18 cellular contexts compared by ENCODE assay signal in genomic region chr17:43200127-43200526, GRCh38. TPM values are rescaled to one million over a fixed set of nuclear protein-coding genes. Genes with fewer than 3 reads are reported as not detected.
DNase-seq lines count a peak whose midpoint lies in the region; ATAC-seq and TF ChIP-seq lines count a peak whose summit lies in the region.
"Had no signal": no experiment of that assay in that cellular context is flagged by ENCODE, and none has a peak within 500 bp of the region (broad histone marks: within the 10 kb centered on the region; RNA-seq: fewer than 3 reads in every experiment).

No MANE protein-coding gene starts in this region.

- no peak for TF ChIP-seq POLR2A in Peyer's patch (IDR thresholded peaks at IDR 0.05)

- no peak overlapping the region for H3K18ac ChIP-seq in mesendoderm (ENCODE audit: low read length)

- no peaks in the 10 kb centered on the region for H3K9me3 ChIP-seq in OCI-LY7 (ENCODE audit: low read length)
- H3K9me3 ChIP-seq in Peyer's patch = no peaks in the 10 kb centered on the region
- H3K9me3 ChIP-seq: Caco-2, left lung had no signal

- peaks cover 50% of the 10 kb centered on the region for H3K36me3 Mint-ChIP-seq in activated CD4-positive, alpha-beta memory T cell treated with anti-CD3 and anti-CD28 coated beads for 36 hours
- H3K36me3 Mint-ChIP-seq in activated CD4-positive, alpha-beta memory T cell treated with anti-CD3 and anti-CD28 coated beads, Interleukin-2, amount 10 ng/mL, durations not matched to agents 7 days and 5 days (ENCODE audit: low read depth) = peaks cover 60% of the 10 kb centered on the region

- peak overlapping the region; percentile 72 for H3K27ac Mint-ChIP-seq in activated CD4-positive, alpha-beta memory T cell treated with anti-CD3 and anti-CD28 coated beads for 36 hours
- H3K27ac Mint-ChIP-seq in activated CD4-positive, alpha-beta memory T cell treated with anti-CD3 and anti-CD28 coated beads, Interleukin-2, amount 10 ng/mL, durations not matched to agents 7 days and 5 days = no peak overlapping the region

- WGBS in mesendoderm (ENCODE audit: extremely low coverage, insufficient coverage, low lambda C conversion rate) = no CpG with 5 or more reads among the region's 4 CpGs

- no peak overlapping the region for H3K4ac ChIP-seq in mesendoderm (ENCODE audit: low read depth, low read length)

- CTCF ChIA-PET in activated CD4-positive, alpha-beta memory T cell treated with anti-CD3 and anti-CD28 coated beads for 36 hours (lab: Charles Lee) = interaction anchor here (0.6 to 1.9 kb wide), 4 partner anchors 11 to 201 kb away, joined by 3 to 9 read pairs (median 4); partner anchors contain the start of genes RPL27 and TMEM106A
- CTCF ChIA-PET in activated CD4-positive, alpha-beta memory T cell treated with anti-CD3 and anti-CD28 coated beads, Interleukin-2, amount 10 ng/mL, durations not matched to agents 7 days and 5 days (lab: Charles Lee) = interaction anchor here (0.8 to 2.6 kb wide), 3 partner anchors 9 to 110 kb away, joined by 3 to 16 read pairs (median 3); partner anchors contain the start of gene TMEM106A
- CTCF ChIA-PET in OCI-LY7 (lab: Charles Lee; ENCODE audit: unreplicated experiment) = interaction anchor here (1.0 kb wide), 1 partner anchor 13 kb away, joined by 5 read pairs; no protein-coding TSS in a partner anchor

- H3K9me3 Mint-ChIP-seq in activated CD4-positive, alpha-beta memory T cell treated with anti-CD3 and anti-CD28 coated beads for 36 hours = no peaks in the 10 kb centered on the region
- H3K9me3 Mint-ChIP-seq in activated CD4-positive, alpha-beta memory T cell treated with anti-CD3 and anti-CD28 coated beads, Interleukin-2, amount 10 ng/mL, durations not matched to agents 7 days and 5 days = no peaks in the 10 kb centered on the region

- TF ChIP-seq CTCF in OCI-LY7 (conservative IDR thresholded peaks at IDR 0.05; ENCODE audit: low read length) (no peak), Peyer's patch (IDR thresholded peaks at IDR 0.05) (no peak)

- H3K9me2 ChIP-seq in OCI-LY7 (ENCODE audit: insufficient read depth, low read length) = no peaks in the 10 kb centered on the region

- no peak overlapping the region for H2BK15ac ChIP-seq in mesendoderm (replicated peaks; ENCODE audit: low read depth)

- H3K56ac ChIP-seq in mesendoderm (ENCODE audit: low read length) = no peak overlapping the region

- ATAC-seq in HG03108 (IDR thresholded peaks at IDR 0.05; ENCODE audit: unreplicated experiment) = no peak
- ATAC-seq: foreskin keratinocyte, left lung, right cardiac atrium had no signal

- H2AFZ ChIP-seq in OCI-LY7 (ENCODE audit: low read length) = no peak overlapping the region

- no peak overlapping the region for H2AK5ac ChIP-seq in mesendoderm (ENCODE audit: low read length)

- POLR2A ChIA-PET in activated CD4-positive, alpha-beta memory T cell treated with anti-CD3 and anti-CD28 coated beads for 36 hours (lab: Charles Lee) = interaction anchor here (1.2 to 1.9 kb wide), 3 partner anchors 12 to 115 kb away, joined by 5 to 20 read pairs (median 7); partner anchors contain the start of genes NBR1 and TMEM106A
- POLR2A ChIA-PET in activated CD4-positive, alpha-beta memory T cell treated with anti-CD3 and anti-CD28 coated beads, Interleukin-2, amount 10 ng/mL, durations not matched to agents 7 days and 5 days (lab: Charles Lee) = interaction anchor here (1.1 to 5.4 kb wide), 4 partner anchors 12 to 115 kb away, joined by 3 to 37 read pairs (median 10); partner anchors contain the start of gene TMEM106A
- POLR2A ChIA-PET in OCI-LY7 (lab: Charles Lee) = interaction anchor here (0.9 to 1.3 kb wide), 2 partner anchors 11 to 71 kb away, joined by 4 to 5 read pairs; partner anchors contain the start of gene TMEM106A

- H3K4me1 ChIP-seq in OCI-LY7 (ENCODE audit: insufficient read depth, low read length, poor library complexity, severe bottlenecking) = peaks cover 7% of the 10 kb centered on the region
- no peaks in the 10 kb centered on the region for H3K4me1 ChIP-seq in mesendoderm (ENCODE audit: control insufficient read depth, low read depth, low read length)
- H3K4me1 ChIP-seq in Peyer's patch = no peaks in the 10 kb centered on the region
- H3K4me1 ChIP-seq: Caco-2, foreskin keratinocyte, left lung had no signal

- no TSS peak for BruUV-seq in OCI-LY7 (replicated peaks; lab: Mats Ljungman, UMichigan)

- H3K36me3 ChIP-seq in OCI-LY7 (ENCODE audit: insufficient read depth, low read length) (peaks cover 56% of the 10 kb centered on the region), mesendoderm (ENCODE audit: control insufficient read depth, insufficient read depth, low read length) (peaks cover 5% of the 10 kb centered on the region), Peyer's patch (peaks cover 0 to 100% (median 6%) of the 10 kb centered on the region in 3 donors)

- H3K27ac ChIP-seq in OCI-LY7 (ENCODE audit: low read depth, low read length, poor library complexity, severe bottlenecking) = no peak overlapping the region
- no peak overlapping the region for H3K27ac ChIP-seq in mesendoderm (ENCODE audit: low read depth, low read length)
- no peak overlapping the region for H3K27ac ChIP-seq in Peyer's patch
- H3K27ac ChIP-seq: foreskin keratinocyte, left lung had no signal

- no peak overlapping the region for H3K23ac ChIP-seq in mesendoderm (ENCODE audit: low read length)

- H3K4me1 Mint-ChIP-seq in activated CD4-positive, alpha-beta memory T cell treated with anti-CD3 and anti-CD28 coated beads for 36 hours (ENCODE audit: low read depth) = peaks cover 8% of the 10 kb centered on the region
- H3K4me1 Mint-ChIP-seq in activated CD4-positive, alpha-beta memory T cell treated with anti-CD3 and anti-CD28 coated beads, Interleukin-2, amount 10 ng/mL, durations not matched to agents 7 days and 5 days = peaks cover 3% of the 10 kb centered on the region
- H3K4me1 Mint-ChIP-seq: brain had no signal

- H3K27me3 Mint-ChIP-seq in activated CD4-positive, alpha-beta memory T cell treated with anti-CD3 and anti-CD28 coated beads for 36 hours = no peaks in the 10 kb centered on the region
- no peaks in the 10 kb centered on the region for H3K27me3 Mint-ChIP-seq in activated CD4-positive, alpha-beta memory T cell treated with anti-CD3 and anti-CD28 coated beads, Interleukin-2, amount 10 ng/mL, durations not matched to agents 7 days and 5 days
- H3K27me3 Mint-ChIP-seq: brain had no signal

- H2BK120ac ChIP-seq in mesendoderm (ENCODE audit: low read depth, low read length) = no peak overlapping the region

- no peak overlapping the region for H2BK5ac ChIP-seq in mesendoderm (ENCODE audit: low read length)

- no peak overlapping the region for H4K8ac ChIP-seq in mesendoderm (ENCODE audit: low read depth, low read length)

- H3K4me2 ChIP-seq in OCI-LY7 (ENCODE audit: low read length) (no peak overlapping the region), mesendoderm (ENCODE audit: low read length) (no peak overlapping the region)

- no peak overlapping the region for H3K9ac ChIP-seq in mesendoderm (ENCODE audit: low read length)

- H4K5ac ChIP-seq in mesendoderm (ENCODE audit: low read length) = no peak overlapping the region

- no peaks in the 10 kb centered on the region for H3K79me1 ChIP-seq in mesendoderm (ENCODE audit: low read length)

- intact Hi-C loops in activated CD4-positive, alpha-beta memory T cell treated with anti-CD3 and anti-CD28 coated beads for 36 hours (cut with micrococcal nuclease) = no loop called here
- intact Hi-C loops in OCI-LY7 (cut with micrococcal nuclease; ENCODE audit: unreplicated experiment) = no loop called here

- no peak overlapping the region for H3K4me3 Mint-ChIP-seq in activated CD4-positive, alpha-beta memory T cell treated with anti-CD3 and anti-CD28 coated beads for 36 hours
- H3K4me3 Mint-ChIP-seq in activated CD4-positive, alpha-beta memory T cell treated with anti-CD3 and anti-CD28 coated beads, Interleukin-2, amount 10 ng/mL, durations not matched to agents 7 days and 5 days = no peak overlapping the region
- H3K4me3 Mint-ChIP-seq: brain had no signal

- H4K20me1 ChIP-seq in OCI-LY7 (ENCODE audit: insufficient read depth, low read length) = no peaks in the 10 kb centered on the region

- peak; percentile 14 for DNase-seq in activated CD4-positive, alpha-beta memory T cell treated with anti-CD3 and anti-CD28 coated beads for 36 hours
- no peak for DNase-seq in activated CD4-positive, alpha-beta memory T cell treated with anti-CD3 and anti-CD28 coated beads, Interleukin-2, amount 10 ng/mL, durations not matched to agents 7 days and 5 days
- peak; percentile 14 for DNase-seq in GF-D8 (lab: John Stamatoyannopoulos, UW)
- peak; percentile 43 for DNase-seq in OCI-LY7 (ENCODE audit: low spot score)
- peak; percentile 43 for DNase-seq in mesendoderm
- no peak for DNase-seq in Peyer's patch
- no peak for DNase-seq in activated effector memory CD4-positive, alpha-beta T cell treated with Interleukin-2 at 50 U/mL for 16 hours
- DNase-seq: Caco-2, foreskin keratinocyte, GDM1, left lung, MM.1S, NCI-H2081 treated with DMSO at 0.1 percent for 48 hours, NCI-H774, right cardiac atrium had no signal

- no peaks in the 10 kb centered on the region for H3K79me2 ChIP-seq in OCI-LY7 (ENCODE audit: insufficient read depth, low read depth, low read length)
- H3K79me2 ChIP-seq in mesendoderm (ENCODE audit: control insufficient read depth, insufficient read depth, low read length) = no peaks in the 10 kb centered on the region

- H3K4me3 ChIP-seq in OCI-LY7 (ENCODE audit: low read depth, low read length, poor library complexity, severe bottlenecking) (no peak overlapping the region), mesendoderm (ENCODE audit: low read length) (no peak overlapping the region), Peyer's patch (no peak overlapping the region)
- H3K4me3 ChIP-seq: left lung had no signal

- H3K27me3 ChIP-seq in mesendoderm (ENCODE audit: insufficient read depth, low read length, poor library complexity) (no peaks in the 10 kb centered on the region), Peyer's patch (no peaks in the 10 kb centered on the region)
- H3K27me3 ChIP-seq: foreskin keratinocyte, left lung had no signal

RNA-seq across cellular contexts. Expression of gene TMEM106A, which starts 11.5 kb away (rescaled TPM):
- 10 to 100 TPM; 10.1 to 10.4 TPM for total RNA-seq in activated CD4-positive, alpha-beta memory T cell treated with anti-CD3 and anti-CD28 coated beads for 36 hours
- 10 to 100 TPM; 12.9 to 13.8 TPM for total RNA-seq in activated CD4-positive, alpha-beta memory T cell treated with anti-CD3 and anti-CD28 coated beads, Interleukin-2, amount 10 ng/mL, durations not matched to agents 7 days and 5 days
- total RNA-seq in OCI-LY7 (2014; rRNA removed; shearing (Covaris generic)) = 7.1 and 9.4 TPM in 2 replicates
- 17.1 and 19.1 TPM in 2 replicates for total RNA-seq in OCI-LY7 (2022)
- 1.9 TPM for polyA plus RNA-seq in mesendoderm (2013, experiment 1 of 2)
- polyA plus RNA-seq in mesendoderm (2013, experiment 2 of 2) = 2.0 TPM
- total RNA-seq in Peyer's patch = 10 to 100 TPM in 3 of 4 donors, 1 to 10 TPM in 1; 7.1 to 54.5 (median 15.3) TPM

RNA-seq across cellular contexts. Expression of gene CCDC200, which starts 28.3 kb away (rescaled TPM):
- not detected for total RNA-seq in activated CD4-positive, alpha-beta memory T cell treated with anti-CD3 and anti-CD28 coated beads for 36 hours
- total RNA-seq in activated CD4-positive, alpha-beta memory T cell treated with anti-CD3 and anti-CD28 coated beads, Interleukin-2, amount 10 ng/mL, durations not matched to agents 7 days and 5 days = under 1 TPM in 1 of 2 experiments, not detected in 1; 0.53 TPM
- not detected in 2 replicates for total RNA-seq in OCI-LY7 (2014; rRNA removed; shearing (Covaris generic))
- not detected in 2 replicates for total RNA-seq in OCI-LY7 (2022)
- polyA plus RNA-seq in mesendoderm (2013, experiment 1 of 2) = not detected
- not detected for polyA plus RNA-seq in mesendoderm (2013, experiment 2 of 2)
- 1 to 10 TPM in 1 of 4 donors, not detected in 3; 1.5 TPM for total RNA-seq in Peyer's patch
- total RNA-seq: Caco-2, foreskin keratinocyte, right cardiac atrium, subcutaneous adipose tissue had no signal
- polyA plus RNA-seq: foreskin keratinocyte had no signal

RNA-seq across cellular contexts. Expression of gene NBR1, which starts 29.1 kb away (rescaled TPM):
- total RNA-seq in activated CD4-positive, alpha-beta memory T cell treated with anti-CD3 and anti-CD28 coated beads for 36 hours = 10 to 100 TPM; 62.0 to 65.9 TPM
- 10 to 100 TPM; 68.1 to 69.8 TPM for total RNA-seq in activated CD4-positive, alpha-beta memory T cell treated with anti-CD3 and anti-CD28 coated beads, Interleukin-2, amount 10 ng/mL, durations not matched to agents 7 days and 5 days
- 15.2 and 16.2 TPM in 2 replicates for total RNA-seq in OCI-LY7 (2014; rRNA removed; shearing (Covaris generic))
- 38.6 and 48.3 TPM in 2 replicates for total RNA-seq in OCI-LY7 (2022)
- polyA plus RNA-seq in mesendoderm (2013, experiment 1 of 2) = 17.0 TPM
- 17.1 TPM for polyA plus RNA-seq in mesendoderm (2013, experiment 2 of 2)
- 100 to 1,000 TPM; 102 to 139 (median 127) TPM for total RNA-seq in Peyer's patch

RNA-seq across cellular contexts. Expression of gene RNU2-1, which starts 33.6 kb away (rescaled TPM):
- total RNA-seq in activated CD4-positive, alpha-beta memory T cell treated with anti-CD3 and anti-CD28 coated beads for 36 hours = 1,000 to 10,000 TPM; 5,509 to 5,687 TPM
- total RNA-seq in activated CD4-positive, alpha-beta memory T cell treated with anti-CD3 and anti-CD28 coated beads, Interleukin-2, amount 10 ng/mL, durations not matched to agents 7 days and 5 days = 1,000 to 10,000 TPM; 6,842 to 7,042 TPM
- total RNA-seq in OCI-LY7 (2014; rRNA removed; shearing (Covaris generic)) = not detected in 2 replicates
- total RNA-seq in OCI-LY7 (2022) (7,263 and 7,340 TPM in 2 replicates), Peyer's patch (not detected)
- polyA plus RNA-seq in mesendoderm (2013, experiment 1 of 2) = not detected
- polyA plus RNA-seq in mesendoderm (2013, experiment 2 of 2) = not detected
- total RNA-seq: foreskin keratinocyte, subcutaneous adipose tissue had no signal
- polyA plus RNA-seq: foreskin keratinocyte, right cardiac atrium had no signal

Comparison
In these comparisons a context has a peak if more than half of its experiments do, and no peak if none do; other contexts are left out.
1. DNase-seq: peak in activated CD4-positive, alpha-beta memory T cell treated with anti-CD3 and anti-CD28 coated beads for 36 hours (single experiment), GF-D8 (single experiment), OCI-LY7 (single experiment) and mesendoderm (single experiment); none in activated CD4-positive, alpha-beta memory T cell treated with anti-CD3 and anti-CD28 coated beads, Interleukin-2, amount 10 ng/mL, durations not matched to agents 7 days and 5 days (single experiment), Peyer's patch (0 of 3) and activated effector memory CD4-positive, alpha-beta T cell treated with Interleukin-2 at 50 U/mL for 16 hours (single experiment).